ENCODE assay signal across 1 cellular context in the genomic region with DNA sequence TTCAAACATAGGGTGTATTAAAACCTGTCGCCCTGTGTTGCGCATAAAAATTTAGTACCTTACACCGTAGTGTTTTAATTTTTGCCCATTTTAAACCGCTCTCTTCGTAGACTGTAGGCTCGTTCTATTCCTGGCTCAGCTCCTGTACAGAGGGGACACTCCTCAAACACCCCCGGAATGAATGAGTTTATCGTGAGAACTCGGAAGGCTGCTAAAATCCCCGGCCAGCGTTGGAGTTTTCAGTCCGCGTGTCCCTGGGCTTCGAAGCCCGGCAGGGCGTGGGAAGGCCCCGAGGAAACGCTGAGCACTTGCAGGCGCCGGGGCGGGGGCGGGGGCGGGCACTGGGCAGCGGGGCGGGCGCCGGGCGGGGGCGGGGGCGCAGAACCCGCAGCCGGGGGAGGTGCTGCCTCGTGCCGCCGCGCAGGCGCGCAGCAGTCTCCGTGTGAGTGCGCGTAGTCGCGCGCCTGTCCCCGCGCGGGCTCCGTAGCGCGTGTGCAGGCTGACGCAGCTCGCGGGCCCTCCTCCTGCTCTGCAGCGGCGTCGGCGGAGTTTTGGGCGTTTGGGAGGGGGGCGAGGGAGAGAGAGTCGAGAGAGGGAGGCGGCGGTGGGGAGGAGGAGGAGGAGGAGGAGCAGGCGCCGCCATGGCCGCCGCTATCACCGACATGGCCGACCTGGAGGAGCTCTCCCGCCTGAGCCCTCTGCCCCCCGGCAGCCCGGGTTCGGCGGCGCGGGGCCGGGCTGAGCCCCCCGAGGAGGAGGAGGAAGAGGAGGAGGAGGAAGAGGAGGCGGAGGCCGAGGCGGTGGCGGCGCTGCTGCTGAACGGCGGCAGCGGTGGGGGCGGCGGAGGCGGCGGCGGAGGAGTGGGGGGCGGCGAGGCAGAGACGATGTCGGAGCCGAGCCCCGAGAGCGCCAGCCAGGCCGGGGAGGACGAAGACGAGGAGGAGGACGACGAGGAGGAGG.
A peak's percentile ranks its signal among the peaks of the same experiment; 100 is the strongest.
TF ChIP-seq lines count a peak whose summit lies in the region.

A gene with protein sequence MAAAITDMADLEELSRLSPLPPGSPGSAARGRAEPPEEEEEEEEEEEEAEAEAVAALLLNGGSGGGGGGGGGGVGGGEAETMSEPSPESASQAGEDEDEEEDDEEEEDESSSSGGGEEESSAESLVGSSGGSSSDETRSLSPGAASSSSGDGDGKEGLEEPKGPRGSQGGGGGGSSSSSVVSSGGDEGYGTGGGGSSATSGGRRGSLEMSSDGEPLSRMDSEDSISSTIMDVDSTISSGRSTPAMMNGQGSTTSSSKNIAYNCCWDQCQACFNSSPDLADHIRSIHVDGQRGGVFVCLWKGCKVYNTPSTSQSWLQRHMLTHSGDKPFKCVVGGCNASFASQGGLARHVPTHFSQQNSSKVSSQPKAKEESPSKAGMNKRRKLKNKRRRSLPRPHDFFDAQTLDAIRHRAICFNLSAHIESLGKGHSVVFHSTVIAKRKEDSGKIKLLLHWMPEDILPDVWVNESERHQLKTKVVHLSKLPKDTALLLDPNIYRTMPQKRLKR (plus strand): TSS at position 434 of the 960 bp plus-strand sequence. CDS start 208 bp downstream, at position 642.

TF ChIP-seq in WTC11, 78 proteins besides CTCF, POLR2A, EP300 and RAD21 (continued from another document and continues in another):
- TF ChIP-seq, protein P1, sequence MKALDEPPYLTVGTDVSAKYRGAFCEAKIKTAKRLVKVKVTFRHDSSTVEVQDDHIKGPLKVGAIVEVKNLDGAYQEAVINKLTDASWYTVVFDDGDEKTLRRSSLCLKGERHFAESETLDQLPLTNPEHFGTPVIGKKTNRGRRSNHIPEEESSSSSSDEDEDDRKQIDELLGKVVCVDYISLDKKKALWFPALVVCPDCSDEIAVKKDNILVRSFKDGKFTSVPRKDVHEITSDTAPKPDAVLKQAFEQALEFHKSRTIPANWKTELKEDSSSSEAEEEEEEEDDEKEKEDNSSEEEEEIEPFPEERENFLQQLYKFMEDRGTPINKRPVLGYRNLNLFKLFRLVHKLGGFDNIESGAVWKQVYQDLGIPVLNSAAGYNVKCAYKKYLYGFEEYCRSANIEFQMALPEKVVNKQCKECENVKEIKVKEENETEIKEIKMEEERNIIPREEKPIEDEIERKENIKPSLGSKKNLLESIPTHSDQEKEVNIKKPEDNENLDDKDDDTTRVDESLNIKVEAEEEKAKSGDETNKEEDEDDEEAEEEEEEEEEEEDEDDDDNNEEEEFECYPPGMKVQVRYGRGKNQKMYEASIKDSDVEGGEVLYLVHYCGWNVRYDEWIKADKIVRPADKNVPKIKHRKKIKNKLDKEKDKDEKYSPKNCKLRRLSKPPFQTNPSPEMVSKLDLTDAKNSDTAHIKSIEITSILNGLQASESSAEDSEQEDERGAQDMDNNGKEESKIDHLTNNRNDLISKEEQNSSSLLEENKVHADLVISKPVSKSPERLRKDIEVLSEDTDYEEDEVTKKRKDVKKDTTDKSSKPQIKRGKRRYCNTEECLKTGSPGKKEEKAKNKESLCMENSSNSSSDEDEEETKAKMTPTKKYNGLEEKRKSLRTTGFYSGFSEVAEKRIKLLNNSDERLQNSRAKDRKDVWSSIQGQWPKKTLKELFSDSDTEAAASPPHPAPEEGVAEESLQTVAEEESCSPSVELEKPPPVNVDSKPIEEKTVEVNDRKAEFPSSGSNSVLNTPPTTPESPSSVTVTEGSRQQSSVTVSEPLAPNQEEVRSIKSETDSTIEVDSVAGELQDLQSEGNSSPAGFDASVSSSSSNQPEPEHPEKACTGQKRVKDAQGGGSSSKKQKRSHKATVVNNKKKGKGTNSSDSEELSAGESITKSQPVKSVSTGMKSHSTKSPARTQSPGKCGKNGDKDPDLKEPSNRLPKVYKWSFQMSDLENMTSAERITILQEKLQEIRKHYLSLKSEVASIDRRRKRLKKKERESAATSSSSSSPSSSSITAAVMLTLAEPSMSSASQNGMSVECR (CRISPR knock-in tag; IDR thresholded peaks at IDR 0.05; ENCODE audit: borderline replicate concordance): peak; percentile 21; the same call in 1 of the 2 replicates
- no peak for TF ChIP-seq TEAD4 (CRISPR knock-in tag; IDR thresholded peaks at IDR 0.05)
- peak; percentile 52; the same call in 1 of the 2 replicates for TF ChIP-seq MYBL2 (CRISPR knock-in tag; IDR thresholded peaks at IDR 0.05)
- 0 out of 2 replicates have a peak, but pooled peaks have one; percentile 21 for TF ChIP-seq CREB1 (CRISPR knock-in tag; IDR thresholded peaks at IDR 0.05)
- peak; percentile 42; the same call in 1 of the 2 replicates for TF ChIP-seq CBFB (CRISPR knock-in tag; IDR thresholded peaks at IDR 0.05; ENCODE audit: low read depth)
- TF ChIP-seq ATF1 (CRISPR knock-in tag; IDR thresholded peaks at IDR 0.05): no peak
- TF ChIP-seq ZNF121 (CRISPR knock-in tag; IDR thresholded peaks at IDR 0.05): 0 out of 2 replicates have a peak, but pooled peaks have one; percentile 18
- TF ChIP-seq, protein P2, sequence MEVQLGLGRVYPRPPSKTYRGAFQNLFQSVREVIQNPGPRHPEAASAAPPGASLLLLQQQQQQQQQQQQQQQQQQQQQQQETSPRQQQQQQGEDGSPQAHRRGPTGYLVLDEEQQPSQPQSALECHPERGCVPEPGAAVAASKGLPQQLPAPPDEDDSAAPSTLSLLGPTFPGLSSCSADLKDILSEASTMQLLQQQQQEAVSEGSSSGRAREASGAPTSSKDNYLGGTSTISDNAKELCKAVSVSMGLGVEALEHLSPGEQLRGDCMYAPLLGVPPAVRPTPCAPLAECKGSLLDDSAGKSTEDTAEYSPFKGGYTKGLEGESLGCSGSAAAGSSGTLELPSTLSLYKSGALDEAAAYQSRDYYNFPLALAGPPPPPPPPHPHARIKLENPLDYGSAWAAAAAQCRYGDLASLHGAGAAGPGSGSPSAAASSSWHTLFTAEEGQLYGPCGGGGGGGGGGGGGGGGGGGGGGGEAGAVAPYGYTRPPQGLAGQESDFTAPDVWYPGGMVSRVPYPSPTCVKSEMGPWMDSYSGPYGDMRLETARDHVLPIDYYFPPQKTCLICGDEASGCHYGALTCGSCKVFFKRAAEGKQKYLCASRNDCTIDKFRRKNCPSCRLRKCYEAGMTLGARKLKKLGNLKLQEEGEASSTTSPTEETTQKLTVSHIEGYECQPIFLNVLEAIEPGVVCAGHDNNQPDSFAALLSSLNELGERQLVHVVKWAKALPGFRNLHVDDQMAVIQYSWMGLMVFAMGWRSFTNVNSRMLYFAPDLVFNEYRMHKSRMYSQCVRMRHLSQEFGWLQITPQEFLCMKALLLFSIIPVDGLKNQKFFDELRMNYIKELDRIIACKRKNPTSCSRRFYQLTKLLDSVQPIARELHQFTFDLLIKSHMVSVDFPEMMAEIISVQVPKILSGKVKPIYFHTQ (CRISPR knock-in tag; IDR thresholded peaks at IDR 0.05): no peak
- TF ChIP-seq, protein P3, sequence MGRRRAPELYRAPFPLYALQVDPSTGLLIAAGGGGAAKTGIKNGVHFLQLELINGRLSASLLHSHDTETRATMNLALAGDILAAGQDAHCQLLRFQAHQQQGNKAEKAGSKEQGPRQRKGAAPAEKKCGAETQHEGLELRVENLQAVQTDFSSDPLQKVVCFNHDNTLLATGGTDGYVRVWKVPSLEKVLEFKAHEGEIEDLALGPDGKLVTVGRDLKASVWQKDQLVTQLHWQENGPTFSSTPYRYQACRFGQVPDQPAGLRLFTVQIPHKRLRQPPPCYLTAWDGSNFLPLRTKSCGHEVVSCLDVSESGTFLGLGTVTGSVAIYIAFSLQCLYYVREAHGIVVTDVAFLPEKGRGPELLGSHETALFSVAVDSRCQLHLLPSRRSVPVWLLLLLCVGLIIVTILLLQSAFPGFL (CRISPR knock-in tag; IDR thresholded peaks at IDR 0.05; ENCODE audit: borderline replicate concordance): no peak
- no peak for TF ChIP-seq PRRX2 (CRISPR knock-in tag; IDR thresholded peaks at IDR 0.05)
- no peak for TF ChIP-seq ZNF232 (CRISPR knock-in tag; IDR thresholded peaks at IDR 0.05)
- TF ChIP-seq NFATC4 (CRISPR knock-in tag; IDR thresholded peaks at IDR 0.05): no peak
- TF ChIP-seq, protein P4, sequence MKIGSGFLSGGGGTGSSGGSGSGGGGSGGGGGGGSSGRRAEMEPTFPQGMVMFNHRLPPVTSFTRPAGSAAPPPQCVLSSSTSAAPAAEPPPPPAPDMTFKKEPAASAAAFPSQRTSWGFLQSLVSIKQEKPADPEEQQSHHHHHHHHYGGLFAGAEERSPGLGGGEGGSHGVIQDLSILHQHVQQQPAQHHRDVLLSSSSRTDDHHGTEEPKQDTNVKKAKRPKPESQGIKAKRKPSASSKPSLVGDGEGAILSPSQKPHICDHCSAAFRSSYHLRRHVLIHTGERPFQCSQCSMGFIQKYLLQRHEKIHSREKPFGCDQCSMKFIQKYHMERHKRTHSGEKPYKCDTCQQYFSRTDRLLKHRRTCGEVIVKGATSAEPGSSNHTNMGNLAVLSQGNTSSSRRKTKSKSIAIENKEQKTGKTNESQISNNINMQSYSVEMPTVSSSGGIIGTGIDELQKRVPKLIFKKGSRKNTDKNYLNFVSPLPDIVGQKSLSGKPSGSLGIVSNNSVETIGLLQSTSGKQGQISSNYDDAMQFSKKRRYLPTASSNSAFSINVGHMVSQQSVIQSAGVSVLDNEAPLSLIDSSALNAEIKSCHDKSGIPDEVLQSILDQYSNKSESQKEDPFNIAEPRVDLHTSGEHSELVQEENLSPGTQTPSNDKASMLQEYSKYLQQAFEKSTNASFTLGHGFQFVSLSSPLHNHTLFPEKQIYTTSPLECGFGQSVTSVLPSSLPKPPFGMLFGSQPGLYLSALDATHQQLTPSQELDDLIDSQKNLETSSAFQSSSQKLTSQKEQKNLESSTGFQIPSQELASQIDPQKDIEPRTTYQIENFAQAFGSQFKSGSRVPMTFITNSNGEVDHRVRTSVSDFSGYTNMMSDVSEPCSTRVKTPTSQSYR (CRISPR knock-in tag; IDR thresholded peaks at IDR 0.05): peak; percentile 60; the same call in 1 of the 2 replicates
- TF ChIP-seq OVOL2 (CRISPR knock-in tag; IDR thresholded peaks at IDR 0.05; ENCODE audit: borderline replicate concordance): no peak
- TF ChIP-seq, protein P5, sequence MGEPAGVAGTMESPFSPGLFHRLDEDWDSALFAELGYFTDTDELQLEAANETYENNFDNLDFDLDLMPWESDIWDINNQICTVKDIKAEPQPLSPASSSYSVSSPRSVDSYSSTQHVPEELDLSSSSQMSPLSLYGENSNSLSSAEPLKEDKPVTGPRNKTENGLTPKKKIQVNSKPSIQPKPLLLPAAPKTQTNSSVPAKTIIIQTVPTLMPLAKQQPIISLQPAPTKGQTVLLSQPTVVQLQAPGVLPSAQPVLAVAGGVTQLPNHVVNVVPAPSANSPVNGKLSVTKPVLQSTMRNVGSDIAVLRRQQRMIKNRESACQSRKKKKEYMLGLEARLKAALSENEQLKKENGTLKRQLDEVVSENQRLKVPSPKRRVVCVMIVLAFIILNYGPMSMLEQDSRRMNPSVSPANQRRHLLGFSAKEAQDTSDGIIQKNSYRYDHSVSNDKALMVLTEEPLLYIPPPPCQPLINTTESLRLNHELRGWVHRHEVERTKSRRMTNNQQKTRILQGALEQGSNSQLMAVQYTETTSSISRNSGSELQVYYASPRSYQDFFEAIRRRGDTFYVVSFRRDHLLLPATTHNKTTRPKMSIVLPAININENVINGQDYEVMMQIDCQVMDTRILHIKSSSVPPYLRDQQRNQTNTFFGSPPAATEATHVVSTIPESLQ (CRISPR knock-in tag; IDR thresholded peaks at IDR 0.05): no peak
- TF ChIP-seq, protein P6, sequence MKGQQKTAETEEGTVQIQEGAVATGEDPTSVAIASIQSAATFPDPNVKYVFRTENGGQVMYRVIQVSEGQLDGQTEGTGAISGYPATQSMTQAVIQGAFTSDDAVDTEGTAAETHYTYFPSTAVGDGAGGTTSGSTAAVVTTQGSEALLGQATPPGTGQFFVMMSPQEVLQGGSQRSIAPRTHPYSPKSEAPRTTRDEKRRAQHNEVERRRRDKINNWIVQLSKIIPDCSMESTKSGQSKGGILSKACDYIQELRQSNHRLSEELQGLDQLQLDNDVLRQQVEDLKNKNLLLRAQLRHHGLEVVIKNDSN (CRISPR knock-in tag; IDR thresholded peaks at IDR 0.05): peak; percentile 7; the same call in 1 of the 2 replicates
- no peak for TF ChIP-seq ELF4 (CRISPR knock-in tag; IDR thresholded peaks at IDR 0.05; ENCODE audit: low read depth)
- TF ChIP-seq SOX15 (CRISPR knock-in tag; IDR thresholded peaks at IDR 0.05): no peak
- TF ChIP-seq EMX1 (CRISPR knock-in tag; IDR thresholded peaks at IDR 0.05): no peak
- TF ChIP-seq, protein P7, sequence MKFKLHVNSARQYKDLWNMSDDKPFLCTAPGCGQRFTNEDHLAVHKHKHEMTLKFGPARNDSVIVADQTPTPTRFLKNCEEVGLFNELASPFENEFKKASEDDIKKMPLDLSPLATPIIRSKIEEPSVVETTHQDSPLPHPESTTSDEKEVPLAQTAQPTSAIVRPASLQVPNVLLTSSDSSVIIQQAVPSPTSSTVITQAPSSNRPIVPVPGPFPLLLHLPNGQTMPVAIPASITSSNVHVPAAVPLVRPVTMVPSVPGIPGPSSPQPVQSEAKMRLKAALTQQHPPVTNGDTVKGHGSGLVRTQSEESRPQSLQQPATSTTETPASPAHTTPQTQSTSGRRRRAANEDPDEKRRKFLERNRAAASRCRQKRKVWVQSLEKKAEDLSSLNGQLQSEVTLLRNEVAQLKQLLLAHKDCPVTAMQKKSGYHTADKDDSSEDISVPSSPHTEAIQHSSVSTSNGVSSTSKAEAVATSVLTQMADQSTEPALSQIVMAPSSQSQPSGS (CRISPR knock-in tag; IDR thresholded peaks at IDR 0.05; ENCODE audit: borderline replicate concordance, low read depth): 0 out of 2 replicates have a peak, but pooled peaks have one; percentile 55
- no peak for TF ChIP-seq ESRRA (CRISPR knock-in tag; IDR thresholded peaks at IDR 0.05; ENCODE audit: borderline replicate concordance)
- TF ChIP-seq, protein P8, sequence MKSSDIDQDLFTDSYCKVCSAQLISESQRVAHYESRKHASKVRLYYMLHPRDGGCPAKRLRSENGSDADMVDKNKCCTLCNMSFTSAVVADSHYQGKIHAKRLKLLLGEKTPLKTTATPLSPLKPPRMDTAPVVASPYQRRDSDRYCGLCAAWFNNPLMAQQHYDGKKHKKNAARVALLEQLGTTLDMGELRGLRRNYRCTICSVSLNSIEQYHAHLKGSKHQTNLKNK (CRISPR knock-in tag; IDR thresholded peaks at IDR 0.05): no peak
- TF ChIP-seq, protein P9, sequence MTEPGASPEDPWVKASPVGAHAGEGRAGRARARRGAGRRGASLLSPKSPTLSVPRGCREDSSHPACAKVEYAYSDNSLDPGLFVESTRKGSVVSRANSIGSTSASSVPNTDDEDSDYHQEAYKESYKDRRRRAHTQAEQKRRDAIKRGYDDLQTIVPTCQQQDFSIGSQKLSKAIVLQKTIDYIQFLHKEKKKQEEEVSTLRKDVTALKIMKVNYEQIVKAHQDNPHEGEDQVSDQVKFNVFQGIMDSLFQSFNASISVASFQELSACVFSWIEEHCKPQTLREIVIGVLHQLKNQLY (CRISPR knock-in tag; IDR thresholded peaks at IDR 0.05): no peak
- no peak for TF ChIP-seq ZNF423 (CRISPR knock-in tag; IDR thresholded peaks at IDR 0.05)
- TF ChIP-seq ZNF671 (CRISPR knock-in tag; IDR thresholded peaks at IDR 0.05): no peak
- no peak for TF ChIP-seq NR1H2 (CRISPR knock-in tag; IDR thresholded peaks at IDR 0.05)
- TF ChIP-seq, protein P10, sequence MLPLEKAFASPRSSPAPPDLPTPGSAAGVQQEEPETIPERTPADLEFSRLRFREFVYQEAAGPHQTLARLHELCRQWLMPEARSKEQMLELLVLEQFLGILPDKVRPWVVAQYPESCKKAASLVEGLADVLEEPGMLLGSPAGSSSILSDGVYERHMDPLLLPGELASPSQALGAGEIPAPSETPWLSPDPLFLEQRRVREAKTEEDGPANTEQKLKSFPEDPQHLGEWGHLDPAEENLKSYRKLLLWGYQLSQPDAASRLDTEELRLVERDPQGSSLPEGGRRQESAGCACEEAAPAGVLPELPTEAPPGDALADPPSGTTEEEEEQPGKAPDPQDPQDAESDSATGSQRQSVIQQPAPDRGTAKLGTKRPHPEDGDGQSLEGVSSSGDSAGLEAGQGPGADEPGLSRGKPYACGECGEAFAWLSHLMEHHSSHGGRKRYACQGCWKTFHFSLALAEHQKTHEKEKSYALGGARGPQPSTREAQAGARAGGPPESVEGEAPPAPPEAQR (CRISPR knock-in tag; IDR thresholded peaks at IDR 0.05): no peak
- peak; percentile 34; the same call in 1 of the 2 replicates for TF ChIP-seq TEAD1 (CRISPR knock-in tag; IDR thresholded peaks at IDR 0.05)
- peak; percentile 82; the same call in 1 of the 2 replicates for TF ChIP-seq FOXP1 (CRISPR knock-in tag; IDR thresholded peaks at IDR 0.05; ENCODE audit: borderline replicate concordance)
